ENCODE assay signal across 2 cellular contexts in the genomic region with DNA sequence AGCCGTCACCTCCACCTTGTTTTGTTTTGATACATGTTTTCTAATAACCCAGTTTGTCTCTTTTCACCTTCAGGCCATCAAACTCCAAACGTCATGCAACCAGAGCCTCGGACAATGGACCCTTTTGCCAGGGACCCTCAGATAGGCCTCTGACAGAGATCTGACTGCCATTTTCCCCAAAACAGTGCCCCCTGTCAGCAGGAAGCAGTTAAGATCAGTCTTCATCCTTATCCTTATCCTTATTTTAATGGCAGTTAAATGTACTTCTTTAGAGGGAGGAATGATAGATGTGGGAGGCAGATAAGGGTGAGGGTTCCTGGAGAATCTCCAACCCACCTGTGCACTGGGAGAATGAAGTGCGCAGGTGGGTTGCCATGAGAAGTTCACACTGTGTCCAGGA.
TF ChIP-seq lines count a peak whose summit lies in the region.

No MANE protein-coding gene starts in this region.

TF ChIP-seq in HCT116, 20 proteins besides CTCF, POLR2A, EP300 and RAD21:
- TF ChIP-seq CEBPB (IDR thresholded peaks at IDR 0.05; ENCODE audit: low read depth) (no peak), CBX3 (IDR thresholded peaks at IDR 0.05; ENCODE audit: low read depth) (no peak), JUND (IDR thresholded peaks at IDR 0.05) (no peak), ZFX (IDR thresholded peaks at IDR 0.05) (no peak), TCF7L2 (IDR thresholded peaks at IDR 0.05; ENCODE audit: borderline replicate concordance, extremely low read depth, insufficient read depth, insufficient read length) (no peak), EZH2 (IDR thresholded peaks at IDR 0.05) (no peak)
- TF ChIP-seq, protein P1, sequence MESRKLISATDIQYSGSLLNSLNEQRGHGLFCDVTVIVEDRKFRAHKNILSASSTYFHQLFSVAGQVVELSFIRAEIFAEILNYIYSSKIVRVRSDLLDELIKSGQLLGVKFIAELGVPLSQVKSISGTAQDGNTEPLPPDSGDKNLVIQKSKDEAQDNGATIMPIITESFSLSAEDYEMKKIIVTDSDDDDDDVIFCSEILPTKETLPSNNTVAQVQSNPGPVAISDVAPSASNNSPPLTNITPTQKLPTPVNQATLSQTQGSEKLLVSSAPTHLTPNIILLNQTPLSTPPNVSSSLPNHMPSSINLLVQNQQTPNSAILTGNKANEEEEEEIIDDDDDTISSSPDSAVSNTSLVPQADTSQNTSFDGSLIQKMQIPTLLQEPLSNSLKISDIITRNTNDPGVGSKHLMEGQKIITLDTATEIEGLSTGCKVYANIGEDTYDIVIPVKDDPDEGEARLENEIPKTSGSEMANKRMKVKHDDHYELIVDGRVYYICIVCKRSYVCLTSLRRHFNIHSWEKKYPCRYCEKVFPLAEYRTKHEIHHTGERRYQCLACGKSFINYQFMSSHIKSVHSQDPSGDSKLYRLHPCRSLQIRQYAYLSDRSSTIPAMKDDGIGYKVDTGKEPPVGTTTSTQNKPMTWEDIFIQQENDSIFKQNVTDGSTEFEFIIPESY (IDR thresholded peaks at IDR 0.05; ENCODE audit: extremely low read depth, insufficient replicate concordance, low read length) = no peak

TF ChIP-seq in H1, 55 proteins besides CTCF, POLR2A, EP300 and RAD21:
- TF ChIP-seq GTF2F1 (IDR thresholded peaks at IDR 0.05; ENCODE audit: borderline replicate concordance, low read depth, low read length) = no peak
- no peak for TF ChIP-seq JUN (IDR thresholded peaks at IDR 0.05; ENCODE audit: low read depth, low read length)
- TF ChIP-seq SAP30 (IDR thresholded peaks at IDR 0.05; ENCODE audit: insufficient read depth, insufficient replicate concordance, low read length) = no peak
- no peak for TF ChIP-seq RXRA (IDR thresholded peaks at IDR 0.05; ENCODE audit: insufficient read depth, low read depth, low read length)
- TF ChIP-seq FOSL1 (IDR thresholded peaks at IDR 0.05; ENCODE audit: insufficient read depth, low read depth, low read length) = no peak
- TF ChIP-seq, protein P2, sequence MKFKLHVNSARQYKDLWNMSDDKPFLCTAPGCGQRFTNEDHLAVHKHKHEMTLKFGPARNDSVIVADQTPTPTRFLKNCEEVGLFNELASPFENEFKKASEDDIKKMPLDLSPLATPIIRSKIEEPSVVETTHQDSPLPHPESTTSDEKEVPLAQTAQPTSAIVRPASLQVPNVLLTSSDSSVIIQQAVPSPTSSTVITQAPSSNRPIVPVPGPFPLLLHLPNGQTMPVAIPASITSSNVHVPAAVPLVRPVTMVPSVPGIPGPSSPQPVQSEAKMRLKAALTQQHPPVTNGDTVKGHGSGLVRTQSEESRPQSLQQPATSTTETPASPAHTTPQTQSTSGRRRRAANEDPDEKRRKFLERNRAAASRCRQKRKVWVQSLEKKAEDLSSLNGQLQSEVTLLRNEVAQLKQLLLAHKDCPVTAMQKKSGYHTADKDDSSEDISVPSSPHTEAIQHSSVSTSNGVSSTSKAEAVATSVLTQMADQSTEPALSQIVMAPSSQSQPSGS (IDR thresholded peaks at IDR 0.05; ENCODE audit: low read length) = no peak
- TF ChIP-seq EZH2 (IDR thresholded peaks at IDR 0.05; ENCODE audit: low read depth, low read length, severe bottlenecking) = no peak
- no peak for TF ChIP-seq TAF1 (IDR thresholded peaks at IDR 0.05; ENCODE audit: low read depth, low read length)
- no peak for TF ChIP-seq NANOG (IDR thresholded peaks at IDR 0.05; ENCODE audit: insufficient read depth, low read depth, low read length, poor library complexity, severe bottlenecking)
- TF ChIP-seq, protein P3, sequence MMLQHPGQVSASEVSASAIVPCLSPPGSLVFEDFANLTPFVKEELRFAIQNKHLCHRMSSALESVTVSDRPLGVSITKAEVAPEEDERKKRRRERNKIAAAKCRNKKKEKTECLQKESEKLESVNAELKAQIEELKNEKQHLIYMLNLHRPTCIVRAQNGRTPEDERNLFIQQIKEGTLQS (IDR thresholded peaks at IDR 0.05; ENCODE audit: insufficient read depth, low read depth, low read length) = no peak
- no peak for TF ChIP-seq SP2 (IDR thresholded peaks at IDR 0.05; ENCODE audit: low read length)
- no peak for TF ChIP-seq SP1 (IDR thresholded peaks at IDR 0.05; ENCODE audit: low read depth, low read length)
- TF ChIP-seq CBX5 (IDR thresholded peaks at IDR 0.05; ENCODE audit: low read depth, low read length) = no peak
- no peak for TF ChIP-seq TEAD4 (IDR thresholded peaks at IDR 0.05; ENCODE audit: low read depth, low read length)
- no peak for TF ChIP-seq TBP (IDR thresholded peaks at IDR 0.05; ENCODE audit: low read depth, low read length)
- TF ChIP-seq NRF1 (IDR thresholded peaks at IDR 0.05; ENCODE audit: low read depth, low read length) = no peak
